In the genomic region with DNA sequence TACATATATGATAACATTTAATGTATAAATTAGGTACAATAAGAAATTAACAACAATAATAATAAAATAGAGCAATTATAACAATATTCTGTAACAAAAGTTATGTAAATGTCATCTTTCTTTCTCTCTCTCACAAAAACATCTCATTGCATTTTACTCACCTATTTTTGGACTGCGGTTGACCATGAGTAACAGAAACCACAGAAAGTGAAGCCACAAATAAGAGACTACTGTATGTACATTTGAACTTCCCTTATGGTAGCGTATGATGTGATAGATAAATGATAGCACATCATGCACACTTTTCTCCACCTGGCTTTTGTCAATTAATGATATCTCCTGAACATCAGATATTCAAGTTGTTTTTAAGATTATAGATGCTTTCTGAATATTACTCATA, we compare ENCODE assay signal across 8 cellular contexts.
DNase-seq lines count a peak whose midpoint lies in the region; ATAC-seq and TF ChIP-seq lines count a peak whose summit lies in the region.

No MANE protein-coding gene starts in this region.

- H3K27ac ChIP-seq in vagina: no peak overlapping the region

- no peak for DNase-seq in activated naive CD8-positive, alpha-beta T cell treated with anti-CD3 and anti-CD28 coated beads, Interleukin-2, amount 10 ng/mL, durations not matched to agents 7 days and 5 days
- DNase-seq in NCI-H345 treated with DMSO at 0.1 percent for 48 hours (lab: John Stamatoyannopoulos, UW; ENCODE audit: unreplicated experiment): no peak
- no peak for DNase-seq in vagina (ENCODE audit: extremely low spot score in 2 of 2)
- no peak for DNase-seq in activated T-helper 2 cell treated with anti-CD3 and anti-CD28 coated beads, Interferon-gamma antibody, Interleukin-2, Interleukin-4, amounts not matched to agents 10 μg/mL and 5 μg/mL and 100 μg/mL, durations not matched to agents 14 hours and 24 hours and 36 hours (ENCODE audit: low spot score)
- no peak for DNase-seq in SW 1271 (lab: John Stamatoyannopoulos, UW)

- peak overlapping the region; percentile 22 for H3K27ac Mint-ChIP-seq in activated naive CD8-positive, alpha-beta T cell treated with anti-CD3 and anti-CD28 coated beads, Interleukin-2, amount 10 ng/mL, durations not matched to agents 7 days and 5 days
- H3K27ac Mint-ChIP-seq in activated T-helper 2 cell treated with anti-CD3 and anti-CD28 coated beads, Interferon-gamma antibody, Interleukin-2, Interleukin-4, amounts not matched to agents 10 μg/mL and 5 μg/mL and 100 μg/mL, durations not matched to agents 14 hours and 24 hours and 36 hours: no peak overlapping the region

- peaks cover 4% of the 10 kb centered on the region for H3K36me3 Mint-ChIP-seq in activated naive CD8-positive, alpha-beta T cell treated with anti-CD3 and anti-CD28 coated beads, Interleukin-2, amount 10 ng/mL, durations not matched to agents 7 days and 5 days
- H3K36me3 Mint-ChIP-seq in activated T-helper 2 cell treated with anti-CD3 and anti-CD28 coated beads, Interferon-gamma antibody, Interleukin-2, Interleukin-4, amounts not matched to agents 10 μg/mL and 5 μg/mL and 100 μg/mL, durations not matched to agents 14 hours and 24 hours and 36 hours (ENCODE audit: low read depth): no peaks in the 10 kb centered on the region

- H3K4me3 ChIP-seq in vagina: no peak overlapping the region

- ATAC-seq in GM18511 (IDR thresholded peaks at IDR 0.05; ENCODE audit: unreplicated experiment): peak; percentile 100
- ATAC-seq in GM21529 (IDR thresholded peaks at IDR 0.05; ENCODE audit: unreplicated experiment): peak; percentile 100
- ATAC-seq in HG03565 (IDR thresholded peaks at IDR 0.05; ENCODE audit: unreplicated experiment): peak; percentile 100
- peak; percentile 94 for ATAC-seq in activated naive CD8-positive, alpha-beta T cell treated with anti-CD3 and anti-CD28 coated beads, Interleukin-2, amount 10 ng/mL, durations not matched to agents 7 days and 5 days (ENCODE audit: low read depth)

- H3K27me3 Mint-ChIP-seq in activated naive CD8-positive, alpha-beta T cell treated with anti-CD3 and anti-CD28 coated beads, Interleukin-2, amount 10 ng/mL, durations not matched to agents 7 days and 5 days: peaks cover 7% of the 10 kb centered on the region
- H3K27me3 Mint-ChIP-seq in activated T-helper 2 cell treated with anti-CD3 and anti-CD28 coated beads, Interferon-gamma antibody, Interleukin-2, Interleukin-4, amounts not matched to agents 10 μg/mL and 5 μg/mL and 100 μg/mL, durations not matched to agents 14 hours and 24 hours and 36 hours (ENCODE audit: low read depth): peaks cover 27% of the 10 kb centered on the region

- H3K4me1 ChIP-seq in vagina: no peaks in the 10 kb centered on the region

- POLR2A ChIA-PET in activated naive CD8-positive, alpha-beta T cell treated with anti-CD3 and anti-CD28 coated beads, Interleukin-2, amount 10 ng/mL, durations not matched to agents 7 days and 5 days (lab: Charles Lee): no interaction called here

- no peaks in the 10 kb centered on the region for H3K9me3 Mint-ChIP-seq in activated naive CD8-positive, alpha-beta T cell treated with anti-CD3 and anti-CD28 coated beads, Interleukin-2, amount 10 ng/mL, durations not matched to agents 7 days and 5 days
- H3K9me3 Mint-ChIP-seq in activated T-helper 2 cell treated with anti-CD3 and anti-CD28 coated beads, Interferon-gamma antibody, Interleukin-2, Interleukin-4, amounts not matched to agents 10 μg/mL and 5 μg/mL and 100 μg/mL, durations not matched to agents 14 hours and 24 hours and 36 hours: no peaks in the 10 kb centered on the region

- H3K36me3 ChIP-seq in vagina: no peaks in the 10 kb centered on the region

- intact Hi-C loops in vagina (cut with DNase I): no loop called here
- intact Hi-C loops in activated T-helper 2 cell treated with anti-CD3 and anti-CD28 coated beads, Interferon-gamma antibody, Interleukin-2, Interleukin-4, amounts not matched to agents 10 μg/mL and 5 μg/mL and 100 μg/mL, durations not matched to agents 14 hours and 24 hours and 36 hours (cut with micrococcal nuclease): no loop called here

- TF ChIP-seq CTCF in vagina (IDR thresholded peaks at IDR 0.05): no peak

- H3K9me3 ChIP-seq in vagina: no peaks in the 10 kb centered on the region

- H3K4me1 Mint-ChIP-seq in activated naive CD8-positive, alpha-beta T cell treated with anti-CD3 and anti-CD28 coated beads, Interleukin-2, amount 10 ng/mL, durations not matched to agents 7 days and 5 days: peaks cover 7% of the 10 kb centered on the region
- peaks cover 7% of the 10 kb centered on the region for H3K4me1 Mint-ChIP-seq in activated T-helper 2 cell treated with anti-CD3 and anti-CD28 coated beads, Interferon-gamma antibody, Interleukin-2, Interleukin-4, amounts not matched to agents 10 μg/mL and 5 μg/mL and 100 μg/mL, durations not matched to agents 14 hours and 24 hours and 36 hours (ENCODE audit: low read depth)

- TF ChIP-seq POLR2A in vagina (IDR thresholded peaks at IDR 0.05): no peak

- H3K4me3 Mint-ChIP-seq in activated naive CD8-positive, alpha-beta T cell treated with anti-CD3 and anti-CD28 coated beads, Interleukin-2, amount 10 ng/mL, durations not matched to agents 7 days and 5 days: peak overlapping the region; percentile 41
- no peak overlapping the region for H3K4me3 Mint-ChIP-seq in activated T-helper 2 cell treated with anti-CD3 and anti-CD28 coated beads, Interferon-gamma antibody, Interleukin-2, Interleukin-4, amounts not matched to agents 10 μg/mL and 5 μg/mL and 100 μg/mL, durations not matched to agents 14 hours and 24 hours and 36 hours (ENCODE audit: low read depth)

- no peaks in the 10 kb centered on the region for H3K27me3 ChIP-seq in vagina
